1 cellular context compared by ENCODE assay signal in the genomic region with DNA sequence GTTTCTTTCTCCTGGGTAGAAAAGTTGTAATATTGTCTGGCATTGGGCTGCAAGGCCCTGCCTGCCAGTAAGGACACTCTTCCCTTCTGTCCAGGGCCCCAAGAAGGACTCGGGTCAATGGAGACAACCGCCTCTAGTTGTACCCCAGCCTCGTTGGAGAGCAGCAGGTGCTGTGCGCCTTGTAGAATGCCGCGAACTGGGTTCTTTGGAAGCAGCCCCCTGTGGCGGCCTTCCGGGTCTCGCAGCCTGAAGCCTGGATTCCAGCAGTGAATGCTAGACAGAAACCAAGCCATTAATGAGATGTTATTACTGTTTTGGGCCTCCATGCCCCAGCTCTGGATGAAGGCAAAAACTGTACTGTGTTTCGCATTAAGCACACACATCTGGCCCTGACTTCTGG.
TF ChIP-seq lines count a peak whose summit lies in the region.

No MANE protein-coding gene starts in this region.

TF ChIP-seq in GM23338, 12 proteins besides CTCF, POLR2A, EP300 and RAD21 (continued from another document):
- TF ChIP-seq REST (IDR thresholded peaks at IDR 0.05; ENCODE audit: unreplicated experiment) (no peak), ZNF331 (CRISPR knock-in tag; IDR thresholded peaks at IDR 0.05; ENCODE audit: low read depth) (no peak), ZNF462 (CRISPR knock-in tag; IDR thresholded peaks at IDR 0.05) (no peak), NANOG (IDR thresholded peaks at IDR 0.05; ENCODE audit: borderline replicate concordance) (no peak), JUNB (IDR thresholded peaks at IDR 0.05; ENCODE audit: unreplicated experiment) (no peak), ZNF114 (CRISPR knock-in tag; IDR thresholded peaks at IDR 0.05) (no peak), EZH2phosphoT487 (IDR thresholded peaks at IDR 0.05; ENCODE audit: unreplicated experiment) (no peak)
- TF ChIP-seq, protein P1, sequence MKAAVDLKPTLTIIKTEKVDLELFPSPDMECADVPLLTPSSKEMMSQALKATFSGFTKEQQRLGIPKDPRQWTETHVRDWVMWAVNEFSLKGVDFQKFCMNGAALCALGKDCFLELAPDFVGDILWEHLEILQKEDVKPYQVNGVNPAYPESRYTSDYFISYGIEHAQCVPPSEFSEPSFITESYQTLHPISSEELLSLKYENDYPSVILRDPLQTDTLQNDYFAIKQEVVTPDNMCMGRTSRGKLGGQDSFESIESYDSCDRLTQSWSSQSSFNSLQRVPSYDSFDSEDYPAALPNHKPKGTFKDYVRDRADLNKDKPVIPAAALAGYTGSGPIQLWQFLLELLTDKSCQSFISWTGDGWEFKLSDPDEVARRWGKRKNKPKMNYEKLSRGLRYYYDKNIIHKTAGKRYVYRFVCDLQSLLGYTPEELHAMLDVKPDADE (IDR thresholded peaks at IDR 0.05): no peak
TF ChIP-seq in GM23338: peak in this region for 0.
